ENCODE assay signal across 1 cellular context in genomic region chr1:93078935-93079654, GRCh38.
TF ChIP-seq lines count a peak whose summit lies in the region.

MTF2 (plus strand) TSS chr1:93079283; CDS start chr1:93079527, 244 bp downstream.

TF ChIP-seq in K562, 482 proteins besides CTCF, POLR2A, EP300 and RAD21 (continued from another document and continues in another):
- TF ChIP-seq CHAMP1 (IDR thresholded peaks at IDR 0.05): peak; percentile 97
- no peak for TF ChIP-seq EHMT2 (IDR thresholded peaks at IDR 0.05)
- TF ChIP-seq, protein P1, sequence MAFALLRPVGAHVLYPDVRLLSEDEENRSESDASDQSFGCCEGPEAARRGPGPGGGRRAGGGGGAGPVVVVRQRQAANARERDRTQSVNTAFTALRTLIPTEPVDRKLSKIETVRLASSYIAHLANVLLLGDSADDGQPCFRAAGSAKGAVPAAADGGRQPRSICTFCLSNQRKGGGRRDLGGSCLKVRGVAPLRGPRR (CRISPR knock-in tag; IDR thresholded peaks at IDR 0.05): no peak
- TF ChIP-seq TRIM24 (IDR thresholded peaks at IDR 0.05): peak in 1 of 2 experiments; percentile 66; a peak in 2 of 4 replicates
- TF ChIP-seq, protein P2, sequence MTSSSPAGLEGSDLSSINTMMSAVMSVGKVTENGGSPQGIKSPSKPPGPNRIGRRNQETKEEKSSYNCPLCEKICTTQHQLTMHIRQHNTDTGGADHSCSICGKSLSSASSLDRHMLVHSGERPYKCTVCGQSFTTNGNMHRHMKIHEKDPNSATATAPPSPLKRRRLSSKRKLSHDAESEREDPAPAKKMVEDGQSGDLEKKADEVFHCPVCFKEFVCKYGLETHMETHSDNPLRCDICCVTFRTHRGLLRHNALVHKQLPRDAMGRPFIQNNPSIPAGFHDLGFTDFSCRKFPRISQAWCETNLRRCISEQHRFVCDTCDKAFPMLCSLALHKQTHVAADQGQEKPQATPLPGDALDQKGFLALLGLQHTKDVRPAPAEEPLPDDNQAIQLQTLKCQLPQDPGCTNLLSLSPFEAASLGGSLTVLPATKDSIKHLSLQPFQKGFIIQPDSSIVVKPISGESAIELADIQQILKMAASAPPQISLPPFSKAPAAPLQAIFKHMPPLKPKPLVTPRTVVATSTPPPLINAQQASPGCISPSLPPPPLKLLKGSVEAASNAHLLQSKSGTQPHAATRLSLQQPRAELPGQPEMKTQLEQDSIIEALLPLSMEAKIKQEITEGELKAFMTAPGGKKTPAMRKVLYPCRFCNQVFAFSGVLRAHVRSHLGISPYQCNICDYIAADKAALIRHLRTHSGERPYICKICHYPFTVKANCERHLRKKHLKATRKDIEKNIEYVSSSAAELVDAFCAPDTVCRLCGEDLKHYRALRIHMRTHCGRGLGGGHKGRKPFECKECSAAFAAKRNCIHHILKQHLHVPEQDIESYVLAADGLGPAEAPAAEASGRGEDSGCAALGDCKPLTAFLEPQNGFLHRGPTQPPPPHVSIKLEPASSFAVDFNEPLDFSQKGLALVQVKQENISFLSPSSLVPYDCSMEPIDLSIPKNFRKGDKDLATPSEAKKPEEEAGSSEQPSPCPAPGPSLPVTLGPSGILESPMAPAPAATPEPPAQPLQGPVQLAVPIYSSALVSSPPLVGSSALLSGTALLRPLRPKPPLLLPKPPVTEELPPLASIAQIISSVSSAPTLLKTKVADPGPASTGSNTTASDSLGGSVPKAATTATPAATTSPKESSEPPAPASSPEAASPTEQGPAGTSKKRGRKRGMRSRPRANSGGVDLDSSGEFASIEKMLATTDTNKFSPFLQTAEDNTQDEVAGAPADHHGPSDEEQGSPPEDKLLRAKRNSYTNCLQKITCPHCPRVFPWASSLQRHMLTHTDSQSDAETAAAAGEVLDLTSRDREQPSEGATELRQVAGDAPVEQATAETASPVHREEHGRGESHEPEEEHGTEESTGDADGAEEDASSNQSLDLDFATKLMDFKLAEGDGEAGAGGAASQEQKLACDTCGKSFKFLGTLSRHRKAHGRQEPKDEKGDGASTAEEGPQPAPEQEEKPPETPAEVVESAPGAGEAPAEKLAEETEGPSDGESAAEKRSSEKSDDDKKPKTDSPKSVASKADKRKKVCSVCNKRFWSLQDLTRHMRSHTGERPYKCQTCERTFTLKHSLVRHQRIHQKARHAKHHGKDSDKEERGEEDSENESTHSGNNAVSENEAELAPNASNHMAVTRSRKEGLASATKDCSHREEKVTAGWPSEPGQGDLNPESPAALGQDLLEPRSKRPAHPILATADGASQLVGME (CRISPR knock-in tag; IDR thresholded peaks at IDR 0.05): peak; percentile 54; the same call in 1 of the 2 replicates
- TF ChIP-seq, protein P3, sequence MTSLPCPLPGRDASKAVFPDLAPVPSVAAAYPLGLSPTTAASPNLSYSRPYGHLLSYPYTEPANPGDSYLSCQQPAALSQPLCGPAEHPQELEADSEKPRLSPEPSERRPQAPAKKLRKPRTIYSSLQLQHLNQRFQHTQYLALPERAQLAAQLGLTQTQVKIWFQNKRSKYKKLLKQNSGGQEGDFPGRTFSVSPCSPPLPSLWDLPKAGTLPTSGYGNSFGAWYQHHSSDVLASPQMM (CRISPR knock-in tag; IDR thresholded peaks at IDR 0.05): no peak
- TF ChIP-seq BRD9 (IDR thresholded peaks at IDR 0.05; ENCODE audit: low read depth, partially characterized antibody): peak; percentile 78
- no peak for TF ChIP-seq ZNF408 (CRISPR knock-in tag; IDR thresholded peaks at IDR 0.05; ENCODE audit: low read depth)
- peak; percentile 77 for TF ChIP-seq FOXJ2 (tag; IDR thresholded peaks at IDR 0.05)
- no peak for TF ChIP-seq ZNF274 (IDR thresholded peaks at IDR 0.05; ENCODE audit: borderline replicate concordance, low read depth, low read length)
- no peak for TF ChIP-seq THRB (CRISPR knock-in tag; conservative IDR thresholded peaks at IDR 0.05)
- TF ChIP-seq KAT7 (CRISPR knock-in tag; IDR thresholded peaks at IDR 0.05; ENCODE audit: borderline replicate concordance): peak; percentile 97; the same call in 1 of the 2 replicates
- TF ChIP-seq HMG20B (CRISPR knock-in tag; IDR thresholded peaks at IDR 0.05): peak; percentile 39; the same call in 1 of the 2 replicates
- TF ChIP-seq CTCFL (IDR thresholded peaks at IDR 0.05; ENCODE audit: borderline replicate concordance, insufficient read depth, low read depth, low read length, poor library complexity, severe bottlenecking): no peak
- no peak for TF ChIP-seq SREBF1 (IDR thresholded peaks at IDR 0.05; ENCODE audit: borderline replicate concordance, low read depth, low read length)
- peak; percentile 65; the same call in 1 of the 2 replicates for TF ChIP-seq KLF10 (CRISPR knock-in tag; IDR thresholded peaks at IDR 0.05)
- no peak for TF ChIP-seq ZBTB17 (CRISPR knock-in tag; IDR thresholded peaks at IDR 0.05)
- peak; percentile 34; the same call in 1 of the 2 replicates for TF ChIP-seq MECOM (CRISPR knock-in tag; IDR thresholded peaks at IDR 0.05)
- no peak for TF ChIP-seq XRCC3 (IDR thresholded peaks at IDR 0.05)
- peak; percentile 90 for TF ChIP-seq RBBP5 (IDR thresholded peaks at IDR 0.05; ENCODE audit: borderline replicate concordance, insufficient read depth, low read length, poor library complexity, severe bottlenecking)
- TF ChIP-seq, protein P4, sequence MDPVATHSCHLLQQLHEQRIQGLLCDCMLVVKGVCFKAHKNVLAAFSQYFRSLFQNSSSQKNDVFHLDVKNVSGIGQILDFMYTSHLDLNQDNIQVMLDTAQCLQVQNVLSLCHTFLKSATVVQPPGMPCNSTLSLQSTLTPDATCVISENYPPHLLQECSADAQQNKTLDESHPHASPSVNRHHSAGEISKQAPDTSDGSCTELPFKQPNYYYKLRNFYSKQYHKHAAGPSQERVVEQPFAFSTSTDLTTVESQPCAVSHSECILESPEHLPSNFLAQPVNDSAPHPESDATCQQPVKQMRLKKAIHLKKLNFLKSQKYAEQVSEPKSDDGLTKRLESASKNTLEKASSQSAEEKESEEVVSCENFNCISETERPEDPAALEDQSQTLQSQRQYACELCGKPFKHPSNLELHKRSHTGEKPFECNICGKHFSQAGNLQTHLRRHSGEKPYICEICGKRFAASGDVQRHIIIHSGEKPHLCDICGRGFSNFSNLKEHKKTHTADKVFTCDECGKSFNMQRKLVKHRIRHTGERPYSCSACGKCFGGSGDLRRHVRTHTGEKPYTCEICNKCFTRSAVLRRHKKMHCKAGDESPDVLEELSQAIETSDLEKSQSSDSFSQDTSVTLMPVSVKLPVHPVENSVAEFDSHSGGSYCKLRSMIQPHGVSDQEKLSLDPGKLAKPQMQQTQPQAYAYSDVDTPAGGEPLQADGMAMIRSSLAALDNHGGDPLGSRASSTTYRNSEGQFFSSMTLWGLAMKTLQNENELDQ (CRISPR knock-in tag; IDR thresholded peaks at IDR 0.05; ENCODE audit: borderline replicate concordance): no peak
- TF ChIP-seq CHD1 (IDR thresholded peaks at IDR 0.05; ENCODE audit: low read length): no peak
- TF ChIP-seq PHB (CRISPR knock-in tag; IDR thresholded peaks at IDR 0.05): no peak
- TF ChIP-seq ZNF217 (CRISPR knock-in tag; IDR thresholded peaks at IDR 0.05): no peak
- TF ChIP-seq ZNF707 (CRISPR knock-in tag; conservative IDR thresholded peaks at IDR 0.05): no peak; the same call in 1 of the 2 replicates
- TF ChIP-seq, protein P5, sequence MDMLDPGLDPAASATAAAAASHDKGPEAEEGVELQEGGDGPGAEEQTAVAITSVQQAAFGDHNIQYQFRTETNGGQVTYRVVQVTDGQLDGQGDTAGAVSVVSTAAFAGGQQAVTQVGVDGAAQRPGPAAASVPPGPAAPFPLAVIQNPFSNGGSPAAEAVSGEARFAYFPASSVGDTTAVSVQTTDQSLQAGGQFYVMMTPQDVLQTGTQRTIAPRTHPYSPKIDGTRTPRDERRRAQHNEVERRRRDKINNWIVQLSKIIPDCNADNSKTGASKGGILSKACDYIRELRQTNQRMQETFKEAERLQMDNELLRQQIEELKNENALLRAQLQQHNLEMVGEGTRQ (CRISPR knock-in tag; IDR thresholded peaks at IDR 0.05): no peak
- peak; percentile 83 for TF ChIP-seq DIDO1 (tag; IDR thresholded peaks at IDR 0.05; ENCODE audit: low read depth)
- TF ChIP-seq SMC3 (conservative IDR thresholded peaks at IDR 0.05; ENCODE audit: insufficient read depth, low read depth, low read length): peak; percentile 38; the same call in 1 of the 2 replicates
- TF ChIP-seq GATAD2B (IDR thresholded peaks at IDR 0.05; ENCODE audit: borderline replicate concordance): peak; percentile 99
- no peak for TF ChIP-seq ZNF57 (CRISPR knock-in tag; IDR thresholded peaks at IDR 0.05)
- no peak for TF ChIP-seq ZNF778 (CRISPR knock-in tag; IDR thresholded peaks at IDR 0.05)
- peak; percentile 69 to 78 for TF ChIP-seq E2F6 (IDR thresholded peaks at IDR 0.05; ENCODE audit: borderline replicate concordance in 1 of 2, extremely low read depth in 1 of 2, insufficient read depth in 1 of 2, insufficient read length in 1 of 2, low read depth in 1 of 2, low read length in 1 of 2, poor library complexity in 1 of 2, severe bottlenecking in 1 of 2)
- TF ChIP-seq TCF3 (CRISPR knock-in tag; IDR thresholded peaks at IDR 0.05): peak; percentile 66
- TF ChIP-seq, protein P6, sequence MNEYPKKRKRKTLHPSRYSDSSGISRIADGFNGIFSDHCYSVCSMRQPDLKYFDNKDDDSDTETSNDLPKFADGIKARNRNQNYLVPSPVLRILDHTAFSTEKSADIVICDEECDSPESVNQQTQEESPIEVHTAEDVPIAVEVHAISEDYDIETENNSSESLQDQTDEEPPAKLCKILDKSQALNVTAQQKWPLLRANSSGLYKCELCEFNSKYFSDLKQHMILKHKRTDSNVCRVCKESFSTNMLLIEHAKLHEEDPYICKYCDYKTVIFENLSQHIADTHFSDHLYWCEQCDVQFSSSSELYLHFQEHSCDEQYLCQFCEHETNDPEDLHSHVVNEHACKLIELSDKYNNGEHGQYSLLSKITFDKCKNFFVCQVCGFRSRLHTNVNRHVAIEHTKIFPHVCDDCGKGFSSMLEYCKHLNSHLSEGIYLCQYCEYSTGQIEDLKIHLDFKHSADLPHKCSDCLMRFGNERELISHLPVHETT (CRISPR knock-in tag; conservative IDR thresholded peaks at IDR 0.05 in 1 of 2, IDR thresholded peaks at IDR 0.05 in 1 of 2): peak in 1 of 2 experiments; percentile 91; a peak in 2 of 4 replicates
